Comparison of ENCODE assay signal across 11 cellular contexts in genomic region chr1:149916193-149916926, GRCh38. TPM values are rescaled to one million over a fixed set of nuclear protein-coding genes. Genes with fewer than 3 reads are reported as not detected.
DNase-seq lines count a peak whose midpoint lies in the region; ATAC-seq, FAIRE-seq and TF ChIP-seq lines count a peak whose summit lies in the region.
"Had no signal": no experiment of that assay in that cellular context is flagged by ENCODE, and none has a peak within 500 bp of the region (broad histone marks: within the 10 kb centered on the region; RNA-seq: fewer than 3 reads in every experiment).

No MANE protein-coding gene starts in this region.

- no peak for TF ChIP-seq POLR2A in HepG2 (IDR thresholded peaks at IDR 0.05; ENCODE audit: insufficient read depth in 1 of 2, low read depth in 2 of 2, low read length in 2 of 2)
- no peak for TF ChIP-seq POLR2A in right lobe of liver (IDR thresholded peaks at IDR 0.05)

- H3K9me3 Mint-ChIP-seq in activated naive CD8-positive, alpha-beta T cell treated with anti-CD3 and anti-CD28 coated beads for 36 hours = no peaks in the 10 kb centered on the region

- POLR2A ChIA-PET in HepG2 (lab: Yijun Ruan, JAX) = interaction anchor here (1.5 kb wide), 1 partner anchor 30 kb away, joined by 7 read pairs; a partner anchor contains a TSS

- ATAC-seq in HepG2 (no peak), right lobe of liver (no peak), aorta (ENCODE audit: low FRiP score) (peak; percentile 20)

- no peak for DNase-seq in HepG2 (ENCODE audit: low spot score)
- no peak for DNase-seq in right lobe of liver
- DNase-seq in activated naive CD8-positive, alpha-beta T cell treated with anti-CD3 and anti-CD28 coated beads for 36 hours = no peak
- DNase-seq in kidney tubule cell (ENCODE audit: low spot score) = peak; percentile 13
- DNase-seq in aorta = no peak
- no peak for DNase-seq in NCI-H1417 treated with DMSO at 0.1 percent for 48 hours (lab: John Stamatoyannopoulos, UW)
- no peak for DNase-seq in HAP-1 (ENCODE audit: low spot score in 2 of 2)
- DNase-seq in DMS79 treated with DMSO at 0.1 percent for 48 hours (lab: John Stamatoyannopoulos, UW) = no peak
- DNase-seq: activated CD4-positive, alpha-beta T cell treated with anti-CD3 and anti-CD28 coated beads for 4 hours; DMS79; hippocampal formation had no signal

- no peak for TF ChIP-seq EP300 in HepG2 (IDR thresholded peaks at IDR 0.05; ENCODE audit: low read depth in 2 of 2, low read length in 2 of 2)
- TF ChIP-seq EP300 in HepG2 (CRISPR knock-in tag; IDR thresholded peaks at IDR 0.05; ENCODE audit: borderline replicate concordance) = no peak

- peak overlapping the region; percentile 55 for H3K27ac Mint-ChIP-seq in activated naive CD8-positive, alpha-beta T cell treated with anti-CD3 and anti-CD28 coated beads for 36 hours

- no peak overlapping the region for H3K27ac ChIP-seq in HepG2 (ENCODE audit: extremely low read length, insufficient read depth, low read length)
- no peak overlapping the region for H3K27ac ChIP-seq in right lobe of liver
- H3K27ac ChIP-seq in aorta (ENCODE audit: low read depth in 1 of 2, low read length in 2 of 2) = peak overlapping the region in 1 of 2 donors; percentile 64

- H3K79me2 ChIP-seq in HepG2 (ENCODE audit: insufficient read depth, low read length) = no peaks in the 10 kb centered on the region

- in situ Hi-C loops in HepG2 (cut with HindIII; ENCODE audit: extremely low pct_ligation_motif_present, low pct_unique_long_range_greater_than_20kb) (no loop called here), HAP-1 (cut with MboI; ENCODE audit: low sequenced_read_pairs) (loop anchor here (25.0 kb wide), 1 partner anchor 246 kb away; no protein-coding TSS in a partner anchor)

- H3K9me3 ChIP-seq in HepG2 (ENCODE audit: low read length) (no peaks in the 10 kb centered on the region), right lobe of liver (no peaks in the 10 kb centered on the region), aorta (ENCODE audit: control insufficient read depth, low read length) (no peaks in the 10 kb centered on the region), HAP-1 (no peaks in the 10 kb centered on the region)

- peaks cover 3% of the 10 kb centered on the region for H3K36me3 Mint-ChIP-seq in activated naive CD8-positive, alpha-beta T cell treated with anti-CD3 and anti-CD28 coated beads for 36 hours

- H3K4me1 ChIP-seq in HepG2 (ENCODE audit: insufficient read depth, low read length) = peaks cover 28% of the 10 kb centered on the region
- peaks cover 0 to 10% (median 0%) of the 10 kb centered on the region in 4 donors for H3K4me1 ChIP-seq in right lobe of liver
- H3K4me1 ChIP-seq in aorta (ENCODE audit: control insufficient read depth in 1 of 2, insufficient read depth in 2 of 2, low read length in 2 of 2) = no peaks in the 10 kb centered on the region
- H3K4me1 ChIP-seq in HAP-1 = no peaks in the 10 kb centered on the region

- H3K4me1 Mint-ChIP-seq in activated naive CD8-positive, alpha-beta T cell treated with anti-CD3 and anti-CD28 coated beads for 36 hours = peaks cover 30% of the 10 kb centered on the region

- peak overlapping the region; percentile 86; the same call in 1 of the 2 replicates for H3K4me2 ChIP-seq in HepG2 (ENCODE audit: low read depth, low read length)

- no peaks in the 10 kb centered on the region for H4K20me1 ChIP-seq in HepG2 (ENCODE audit: insufficient read depth, low read length)

- CTCF ChIA-PET in HepG2 (lab: Yijun Ruan, JAX; ENCODE audit: low intra/inter-chr PET ratio, low total read pairs) = no interaction called here

- intact Hi-C loops in HepG2 (cut with micrococcal nuclease; ENCODE audit: unreplicated experiment) = no loop called here
- intact Hi-C loops in right lobe of liver (cut with DNase I) = no loop called here
- intact Hi-C loops in aorta (cut with DNase I) = no loop called here

- FAIRE-seq in HepG2 (lab: Jason Lieb, UNC) = no peak

- no peak overlapping the region for H2AFZ ChIP-seq in HepG2 (ENCODE audit: low read length)

- no TSS peak for BruUV-seq in HepG2 (replicated peaks; lab: Mats Ljungman, UMichigan)

- peak overlapping the region; percentile 88 for H3K4me3 Mint-ChIP-seq in activated naive CD8-positive, alpha-beta T cell treated with anti-CD3 and anti-CD28 coated beads for 36 hours

- WGBS in HepG2 (ENCODE audit: low lambda C conversion rate) = 56% methylated on average over 9 of the region's 9 CpGs
- WGBS in right lobe of liver (ENCODE audit: insufficient coverage, low coverage, low lambda C conversion rate, missing lambda C conversion rate) = 29% methylated on average over 6 of the region's 9 CpGs
- WGBS in aorta, 2 donors = 3 to 5% methylated on average over 9 of the region's 9 CpGs

- H3K27me3 Mint-ChIP-seq in activated naive CD8-positive, alpha-beta T cell treated with anti-CD3 and anti-CD28 coated beads for 36 hours = no peaks in the 10 kb centered on the region

- no peak for TF ChIP-seq RAD21 in HepG2 (CRISPR knock-in tag; IDR thresholded peaks at IDR 0.05)

- H3K4me3 ChIP-seq in HepG2 (replicated peaks in 1 of 3; ENCODE audit: insufficient read depth in 1 of 3, low read depth in 2 of 3, low read length in 3 of 3) (peak overlapping the region in 1 of 3 experiments; percentile 28; a peak in 1 of 6 replicates), right lobe of liver (no peak overlapping the region), aorta (ENCODE audit: low read length in 2 of 2) (peak overlapping the region; percentile 86 to 93), HAP-1 (no peak overlapping the region)

- no peak overlapping the region for H3K9ac ChIP-seq in HepG2 (ENCODE audit: insufficient read depth, low read depth, low read length)

- TF ChIP-seq CTCF in HepG2 (CRISPR knock-in tag; IDR thresholded peaks at IDR 0.05) (no peak), right lobe of liver (IDR thresholded peaks at IDR 0.05) (no peak)

- H3K36me3 ChIP-seq in HepG2 (replicated peaks in 1 of 2; ENCODE audit: control insufficient read depth in 1 of 2, insufficient read depth in 2 of 2, low read length in 2 of 2) (no peaks in the 10 kb centered on the region), right lobe of liver (no peaks in the 10 kb centered on the region), aorta (ENCODE audit: control insufficient read depth in 1 of 2, insufficient read depth in 2 of 2, low read length in 1 of 2) (peaks cover 0 to 2% of the 10 kb centered on the region in 2 donors), HAP-1 (replicated peaks) (no peaks in the 10 kb centered on the region; the same call in 1 of the 2 replicates)

- 0 out of 5 replicates have a peak, but pooled peaks cover 0 to 3% of the 10 kb centered on the region in 2 experiments for H3K27me3 ChIP-seq in HepG2 (ENCODE audit: control insufficient read depth in 1 of 2, insufficient read depth in 2 of 2, low read length in 2 of 2)
- H3K27me3 ChIP-seq in right lobe of liver = no peaks in the 10 kb centered on the region
- no peaks in the 10 kb centered on the region for H3K27me3 ChIP-seq in aorta (ENCODE audit: control insufficient read depth in 1 of 2, insufficient read depth in 2 of 2, low read length in 1 of 2)
- no peaks in the 10 kb centered on the region for H3K27me3 ChIP-seq in HAP-1 (ENCODE audit: low read depth)

RNA-seq across cellular contexts. Expression of gene SV2A, which starts 1.3 kb away (rescaled TPM):
- total RNA-seq in HepG2 (2016; rRNA removed; fragmentation: Illumina TruSeq; extraction: Trizol) (0.45 and 0.84 TPM in 2 replicates), right lobe of liver (under 1 TPM; 0.12 to 0.50 (median 0.25) TPM), aorta (10 to 100 TPM; 16.9 to 20.5 TPM)
- total RNA-seq in HepG2 (2016; cell fraction: cytosol; rRNA removed; fragmentation: Illumina TruSeq; extraction: Trizol; ENCODE audit: low read depth) = 0.10 and 0.18 TPM in 2 replicates
- total RNA-seq in HepG2 (2016; cell fraction: insoluble cytoplasmic fraction; rRNA removed; fragmentation: Illumina TruSeq; extraction: Trizol) = 0.55 and 0.89 TPM in 2 replicates
- total RNA-seq in HepG2 (2016; cell fraction: membrane; rRNA removed; fragmentation: Illumina TruSeq; extraction: Trizol) = 0.22 and 0.34 TPM in 2 replicates
- total RNA-seq in HepG2 (2016; cell fraction: nucleus; rRNA removed; fragmentation: Illumina TruSeq; extraction: Trizol) = 0.84 and 1.3 TPM in 2 replicates
- polyA plus RNA-seq in HepG2 (2011; rRNA removed) (1.9 and 3.3 TPM in 2 replicates), aorta (10 to 100 TPM in 1 of 2 donors, 1 to 10 TPM in 1; 4.3 to 13.0 TPM)
- 2.0 and 3.0 TPM in 2 replicates for polyA plus RNA-seq in HepG2 (2011; cell fraction: cytosol; rRNA removed)
- 3.7 and 5.5 TPM in 2 replicates for polyA plus RNA-seq in HepG2 (2011; cell fraction: nucleus; rRNA removed)
- polyA plus RNA-seq in HepG2 (2012) = 1.8 and 4.2 TPM in 2 replicates
- 0.05 and 0.08 TPM in 2 replicates for polyA plus RNA-seq in HepG2 (2016; cell fraction: cytosol; fragmentation: Illumina TruSeq; extraction: Trizol; ENCODE audit: low read depth)
- polyA plus RNA-seq in HepG2 (2016; cell fraction: insoluble cytoplasmic fraction; fragmentation: Illumina TruSeq; extraction: Trizol; ENCODE audit: low read depth) = 0.45 and 0.50 TPM in 2 replicates
- 0.13 and 0.18 TPM in 2 replicates for polyA plus RNA-seq in HepG2 (2016; cell fraction: membrane; fragmentation: Illumina TruSeq; extraction: Trizol; ENCODE audit: low read depth)
- polyA plus RNA-seq in HepG2 (2016; cell fraction: nucleus; fragmentation: Illumina TruSeq; extraction: Trizol; ENCODE audit: insufficient read depth, low read depth) = 1.7 and 2.1 TPM in 2 replicates
- 0.19 and 5.4 TPM in 2 replicates for polyA minus RNA-seq in HepG2 (2011; rRNA and poly(A)+ RNA removed; ENCODE audit: low replicate concordance)
- polyA minus RNA-seq in HepG2 (2011; cell fraction: cytosol; rRNA and poly(A)+ RNA removed) = 1.5 and 1.9 TPM in 2 replicates
- polyA minus RNA-seq in HepG2 (2011; cell fraction: nucleus; rRNA and poly(A)+ RNA removed) = 2.1 and 2.9 TPM in 2 replicates
- total RNA-seq in activated naive CD8-positive, alpha-beta T cell treated with anti-CD3 and anti-CD28 coated beads for 36 hours = 10 to 100 TPM; 12.5 to 12.8 TPM

RNA-seq across cellular contexts. Expression of gene SF3B4, which starts 11.2 kb away (rescaled TPM):
- total RNA-seq in HepG2 (2016; rRNA removed; fragmentation: Illumina TruSeq; extraction: Trizol) (14.8 and 24.6 TPM in 2 replicates), right lobe of liver (10 to 100 TPM in 5 of 6 experiments, 1 to 10 TPM in 1; 8.2 to 18.5 (median 12.2) TPM), aorta (10 to 100 TPM; 37.3 to 42.6 TPM)
- total RNA-seq in HepG2 (2016; cell fraction: cytosol; rRNA removed; fragmentation: Illumina TruSeq; extraction: Trizol; ENCODE audit: low read depth) = 3.4 and 4.9 TPM in 2 replicates
- 11.6 and 24.9 TPM in 2 replicates for total RNA-seq in HepG2 (2016; cell fraction: insoluble cytoplasmic fraction; rRNA removed; fragmentation: Illumina TruSeq; extraction: Trizol)
- total RNA-seq in HepG2 (2016; cell fraction: membrane; rRNA removed; fragmentation: Illumina TruSeq; extraction: Trizol) = 10.3 and 11.6 TPM in 2 replicates
- total RNA-seq in HepG2 (2016; cell fraction: nucleus; rRNA removed; fragmentation: Illumina TruSeq; extraction: Trizol) = 11.4 and 16.3 TPM in 2 replicates
- polyA plus RNA-seq in HepG2 (2011; rRNA removed) (13.8 and 14.6 TPM in 2 replicates), aorta (10 to 100 TPM; 18.8 to 37.5 TPM)
- 9.1 and 10.1 TPM in 2 replicates for polyA plus RNA-seq in HepG2 (2011; cell fraction: cytosol; rRNA removed)
- polyA plus RNA-seq in HepG2 (2011; cell fraction: nucleus; rRNA removed) = 10.6 and 12.6 TPM in 2 replicates
- 36.2 and 39.4 TPM in 2 replicates for polyA plus RNA-seq in HepG2 (2012)
- 11.3 and 13.8 TPM in 2 replicates for polyA plus RNA-seq in HepG2 (2016; cell fraction: cytosol; fragmentation: Illumina TruSeq; extraction: Trizol; ENCODE audit: low read depth)
- 37.5 and 53.9 TPM in 2 replicates for polyA plus RNA-seq in HepG2 (2016; cell fraction: insoluble cytoplasmic fraction; fragmentation: Illumina TruSeq; extraction: Trizol; ENCODE audit: low read depth)
- polyA plus RNA-seq in HepG2 (2016; cell fraction: membrane; fragmentation: Illumina TruSeq; extraction: Trizol; ENCODE audit: low read depth) = 17.3 and 22.1 TPM in 2 replicates
- polyA plus RNA-seq in HepG2 (2016; cell fraction: nucleus; fragmentation: Illumina TruSeq; extraction: Trizol; ENCODE audit: insufficient read depth, low read depth) = 28.9 and 31.3 TPM in 2 replicates
- polyA minus RNA-seq in HepG2 (2011; rRNA and poly(A)+ RNA removed; ENCODE audit: low replicate concordance) = 14.9 and 44.2 TPM in 2 replicates
- 14.8 and 15.7 TPM in 2 replicates for polyA minus RNA-seq in HepG2 (2011; cell fraction: cytosol; rRNA and poly(A)+ RNA removed)
- polyA minus RNA-seq in HepG2 (2011; cell fraction: nucleus; rRNA and poly(A)+ RNA removed) = 12.9 and 16.2 TPM in 2 replicates
- 100 to 1,000 TPM; 111 to 112 TPM for total RNA-seq in activated naive CD8-positive, alpha-beta T cell treated with anti-CD3 and anti-CD28 coated beads for 36 hours

RNA-seq across cellular contexts. Expression of gene BOLA1, which starts 17.0 kb away (rescaled TPM):
- total RNA-seq in HepG2 (2016; rRNA removed; fragmentation: Illumina TruSeq; extraction: Trizol) (3.1 and 4.2 TPM in 2 replicates), right lobe of liver (10 to 100 TPM in 3 of 6 experiments, 1 to 10 TPM in 3; 8.4 to 23.7 (median 9.5) TPM), aorta (10 to 100 TPM in 1 of 2 donors, 1 to 10 TPM in 1; 8.7 to 14.0 TPM)
- total RNA-seq in HepG2 (2016; cell fraction: cytosol; rRNA removed; fragmentation: Illumina TruSeq; extraction: Trizol; ENCODE audit: low read depth) = 2.1 and 2.4 TPM in 2 replicates
- total RNA-seq in HepG2 (2016; cell fraction: insoluble cytoplasmic fraction; rRNA removed; fragmentation: Illumina TruSeq; extraction: Trizol) = 3.6 and 3.9 TPM in 2 replicates
- total RNA-seq in HepG2 (2016; cell fraction: membrane; rRNA removed; fragmentation: Illumina TruSeq; extraction: Trizol) = 2.0 and 2.7 TPM in 2 replicates
- 3.2 and 3.5 TPM in 2 replicates for total RNA-seq in HepG2 (2016; cell fraction: nucleus; rRNA removed; fragmentation: Illumina TruSeq; extraction: Trizol)
- polyA plus RNA-seq in HepG2 (2011; rRNA removed) (2.9 and 3.2 TPM in 2 replicates), aorta (10 to 100 TPM; 22.3 to 26.6 TPM)
- 2.9 and 4.8 TPM in 2 replicates for polyA plus RNA-seq in HepG2 (2011; cell fraction: cytosol; rRNA removed)
- 8.1 and 8.9 TPM in 2 replicates for polyA plus RNA-seq in HepG2 (2011; cell fraction: nucleus; rRNA removed)
- polyA plus RNA-seq in HepG2 (2012) = 2.5 and 2.8 TPM in 2 replicates
- polyA plus RNA-seq in HepG2 (2016; cell fraction: cytosol; fragmentation: Illumina TruSeq; extraction: Trizol; ENCODE audit: low read depth) = 2.0 and 2.6 TPM in 2 replicates
- polyA plus RNA-seq in HepG2 (2016; cell fraction: insoluble cytoplasmic fraction; fragmentation: Illumina TruSeq; extraction: Trizol; ENCODE audit: low read depth) = 3.3 and 5.4 TPM in 2 replicates
- 2.5 and 2.8 TPM in 2 replicates for polyA plus RNA-seq in HepG2 (2016; cell fraction: membrane; fragmentation: Illumina TruSeq; extraction: Trizol; ENCODE audit: low read depth)
- 4.8 TPM in 2 replicates for polyA plus RNA-seq in HepG2 (2016; cell fraction: nucleus; fragmentation: Illumina TruSeq; extraction: Trizol; ENCODE audit: insufficient read depth, low read depth)
- 1.4 and 3.8 TPM in 2 replicates for polyA minus RNA-seq in HepG2 (2011; rRNA and poly(A)+ RNA removed; ENCODE audit: low replicate concordance)
- polyA minus RNA-seq in HepG2 (2011; cell fraction: cytosol; rRNA and poly(A)+ RNA removed) = 0.79 TPM in 1 of 2 replicates, not detected in the other
- polyA minus RNA-seq in HepG2 (2011; cell fraction: nucleus; rRNA and poly(A)+ RNA removed) = 1.4 and 1.9 TPM in 2 replicates
- 10 to 100 TPM; 20.6 to 22.6 TPM for total RNA-seq in activated naive CD8-positive, alpha-beta T cell treated with anti-CD3 and anti-CD28 coated beads for 36 hours

RNA-seq across cellular contexts. Expression of gene MTMR11, which starts 20.3 kb away (rescaled TPM):
- total RNA-seq in HepG2 (2016; rRNA removed; fragmentation: Illumina TruSeq; extraction: Trizol) (0.27 and 0.49 TPM in 2 replicates), right lobe of liver (1 to 10 TPM in 5 of 6 experiments, under 1 TPM in 1; 0.97 to 7.1 (median 3.6) TPM), aorta (10 to 100 TPM; 42.3 to 55.4 TPM)
- not detected in 2 replicates for total RNA-seq in HepG2 (2016; cell fraction: cytosol; rRNA removed; fragmentation: Illumina TruSeq; extraction: Trizol; ENCODE audit: low read depth)
- 0.48 and 0.61 TPM in 2 replicates for total RNA-seq in HepG2 (2016; cell fraction: insoluble cytoplasmic fraction; rRNA removed; fragmentation: Illumina TruSeq; extraction: Trizol)
- total RNA-seq in HepG2 (2016; cell fraction: membrane; rRNA removed; fragmentation: Illumina TruSeq; extraction: Trizol) = 0.09 and 0.28 TPM in 2 replicates
- total RNA-seq in HepG2 (2016; cell fraction: nucleus; rRNA removed; fragmentation: Illumina TruSeq; extraction: Trizol) = 0.65 and 0.72 TPM in 2 replicates
- polyA plus RNA-seq in HepG2 (2011; rRNA removed) (2.8 and 4.0 TPM in 2 replicates), aorta (10 to 100 TPM; 19.3 to 59.1 TPM)
- polyA plus RNA-seq in HepG2 (2011; cell fraction: cytosol; rRNA removed) = 1.5 and 2.7 TPM in 2 replicates
- polyA plus RNA-seq in HepG2 (2011; cell fraction: nucleus; rRNA removed) = 10.8 and 17.5 TPM in 2 replicates
- polyA plus RNA-seq in HepG2 (2012) = 2.8 and 4.1 TPM in 2 replicates
- 0.11 TPM in 1 of 2 replicates, not detected in the other for polyA plus RNA-seq in HepG2 (2016; cell fraction: cytosol; fragmentation: Illumina TruSeq; extraction: Trizol; ENCODE audit: low read depth)
- polyA plus RNA-seq in HepG2 (2016; cell fraction: insoluble cytoplasmic fraction; fragmentation: Illumina TruSeq; extraction: Trizol; ENCODE audit: low read depth) = 0.31 and 0.47 TPM in 2 replicates
- 0.16 TPM in 1 of 2 replicates, not detected in the other for polyA plus RNA-seq in HepG2 (2016; cell fraction: membrane; fragmentation: Illumina TruSeq; extraction: Trizol; ENCODE audit: low read depth)
- 1.5 and 2.0 TPM in 2 replicates for polyA plus RNA-seq in HepG2 (2016; cell fraction: nucleus; fragmentation: Illumina TruSeq; extraction: Trizol; ENCODE audit: insufficient read depth, low read depth)
- 4.0 and 9.4 TPM in 2 replicates for polyA minus RNA-seq in HepG2 (2011; rRNA and poly(A)+ RNA removed; ENCODE audit: low replicate concordance)
- polyA minus RNA-seq in HepG2 (2011; cell fraction: cytosol; rRNA and poly(A)+ RNA removed) = 0.89 and 1.3 TPM in 2 replicates
- 5.4 and 10.2 TPM in 2 replicates for polyA minus RNA-seq in HepG2 (2011; cell fraction: nucleus; rRNA and poly(A)+ RNA removed)
- total RNA-seq in activated naive CD8-positive, alpha-beta T cell treated with anti-CD3 and anti-CD28 coated beads for 36 hours = 1 to 10 TPM in 1 of 2 experiments, under 1 TPM in 1; 0.94 to 1.8 TPM

Comparison
In these comparisons a context has a peak if more than half of its experiments do, and no peak if none do; other contexts are left out.
1. H3K4me3 ChIP-seq: peak in aorta (2 of 2); none in right lobe of liver (0 of 3) and HAP-1 (single experiment).